Comparison of ENCODE assay signal across 20 cellular contexts in genomic region chr15:62975515-62975914, GRCh38.
DNase-seq lines count a peak whose midpoint lies in the region; ATAC-seq, FAIRE-seq and TF ChIP-seq lines count a peak whose summit lies in the region.
"Had no signal": no experiment of that assay in that cellular context is flagged by ENCODE, and none has a peak within 500 bp of the region (broad histone marks: within the 10 kb centered on the region; RNA-seq: fewer than 3 reads in every experiment).

No MANE protein-coding gene starts in this region.

- H3K4me3 Mint-ChIP-seq in HFFc6 = no peak overlapping the region
- no peak overlapping the region for H3K4me3 Mint-ChIP-seq in stimulated activated effector memory CD8-positive, alpha-beta T cell treated with anti-CD3 and anti-CD28 coated beads, Interleukin-12 subunit alpha, Interleukin-12 subunit beta, amount 100 ng/mL, for 72 hours
- H3K4me3 Mint-ChIP-seq: activated naive CD8-positive, alpha-beta T cell treated with anti-CD3 and anti-CD28 coated beads, Interleukin-2, amount 10 ng/mL, durations not matched to agents 7 days and 5 days; naive thymus-derived CD8-positive, alpha-beta T cell had no signal

- peaks cover 5% of the 10 kb centered on the region for H3K36me3 Mint-ChIP-seq in HFFc6 (ENCODE audit: low read depth)
- no peaks in the 10 kb centered on the region for H3K36me3 Mint-ChIP-seq in stimulated activated effector memory CD8-positive, alpha-beta T cell treated with anti-CD3 and anti-CD28 coated beads, Interleukin-12 subunit alpha, Interleukin-12 subunit beta, amount 100 ng/mL, for 72 hours
- H3K36me3 Mint-ChIP-seq: activated naive CD8-positive, alpha-beta T cell treated with anti-CD3 and anti-CD28 coated beads, Interleukin-2, amount 10 ng/mL, durations not matched to agents 7 days and 5 days; naive thymus-derived CD8-positive, alpha-beta T cell had no signal

- H3K9me3 Mint-ChIP-seq in HFFc6 = no peaks in the 10 kb centered on the region
- H3K9me3 Mint-ChIP-seq in stimulated activated effector memory CD8-positive, alpha-beta T cell treated with anti-CD3 and anti-CD28 coated beads, Interleukin-12 subunit alpha, Interleukin-12 subunit beta, amount 100 ng/mL, for 72 hours = no peaks in the 10 kb centered on the region
- H3K9me3 Mint-ChIP-seq: activated naive CD8-positive, alpha-beta T cell treated with anti-CD3 and anti-CD28 coated beads, Interleukin-2, amount 10 ng/mL, durations not matched to agents 7 days and 5 days; naive thymus-derived CD8-positive, alpha-beta T cell had no signal

- H3K4me3 ChIP-seq in RWPE2 (ENCODE audit: severe bottlenecking) = no peak overlapping the region
- H3K4me3 ChIP-seq in small intestine (ENCODE audit: low read depth in 1 of 2, low read length in 2 of 2) = no peak overlapping the region
- H3K4me3 ChIP-seq: GM12878, MG63, psoas muscle had no signal

- DNase-seq in HFFc6 (no peak), RWPE2 (ENCODE audit: low spot score) (no peak), kidney tubule cell (ENCODE audit: low spot score) (peak; percentile 75), small intestine (peak; percentile 55)
- DNase-seq in stimulated activated effector memory CD8-positive, alpha-beta T cell treated with anti-CD3 and anti-CD28 coated beads, Interleukin-12 subunit alpha, Interleukin-12 subunit beta, amount 100 ng/mL, for 72 hours (ENCODE audit: low spot score in 2 of 2) = no peak
- no peak for DNase-seq in activated CD4-positive, CD25-positive, alpha-beta regulatory T cell treated with anti-CD3 and anti-CD28 coated beads, Interleukin-2, amount 50 U/mL, for 72 hours
- DNase-seq: activated CD4-positive, CD25-positive, alpha-beta regulatory T cell; activated naive CD8-positive, alpha-beta T cell treated with anti-CD3 and anti-CD28 coated beads, Interleukin-2, amount 10 ng/mL, durations not matched to agents 7 days and 5 days; BE2C; GF-D8; MG63; naive thymus-derived CD8-positive, alpha-beta T cell; NCI-H1694; NCI-H526; OCI-M1; psoas muscle; stimulated activated CD8-positive, alpha-beta memory T cell treated with anti-CD3 and anti-CD28 coated beads, Interleukin-4, amount 100 ng/mL, for 48 hours had no signal

- H3K27me3 ChIP-seq in RWPE2 (ENCODE audit: insufficient read depth, poor library complexity, severe bottlenecking) = no peaks in the 10 kb centered on the region
- no peaks in the 10 kb centered on the region for H3K27me3 ChIP-seq in small intestine (ENCODE audit: control insufficient read depth in 2 of 2, insufficient read depth in 2 of 2, low read length in 2 of 2)
- H3K27me3 ChIP-seq: BE2C, MG63 had no signal

- no peak overlapping the region for H3K27ac ChIP-seq in RWPE2 (ENCODE audit: poor library complexity, severe bottlenecking)
- no peak overlapping the region for H3K27ac ChIP-seq in small intestine (ENCODE audit: low read depth in 1 of 2, low read length in 1 of 2)
- H3K27ac ChIP-seq: psoas muscle had no signal

- no peaks in the 10 kb centered on the region for H3K36me3 ChIP-seq in RWPE2 (ENCODE audit: low read depth)
- H3K36me3 ChIP-seq in small intestine (ENCODE audit: control insufficient read depth in 2 of 2, insufficient read depth in 2 of 2, low read length in 2 of 2) = no peaks in the 10 kb centered on the region
- H3K36me3 ChIP-seq: BE2C, MG63 had no signal

- H3K4me1 Mint-ChIP-seq in HFFc6 (ENCODE audit: low read depth) = peaks cover 69% of the 10 kb centered on the region
- no peaks in the 10 kb centered on the region for H3K4me1 Mint-ChIP-seq in stimulated activated effector memory CD8-positive, alpha-beta T cell treated with anti-CD3 and anti-CD28 coated beads, Interleukin-12 subunit alpha, Interleukin-12 subunit beta, amount 100 ng/mL, for 72 hours

- 26 to 53% (median 37%) methylated on average over 8 of the region's 8 CpGs for WGBS in small intestine, 3 donors

- H3K9me3 ChIP-seq in RWPE2 (ENCODE audit: severe bottlenecking) (no peaks in the 10 kb centered on the region), small intestine (ENCODE audit: control insufficient read depth, low read depth) (no peaks in the 10 kb centered on the region)
- H3K9me3 ChIP-seq: BE2C, MG63, psoas muscle had no signal

- TF ChIP-seq CTCF in HFFc6 (IDR thresholded peaks at IDR 0.05) (no peak), RWPE2 (IDR thresholded peaks at IDR 0.05; ENCODE audit: poor library complexity, severe bottlenecking) (no peak)

- H3K4me1 ChIP-seq in RWPE2 (ENCODE audit: insufficient read depth, poor library complexity, severe bottlenecking) (peaks cover 23% of the 10 kb centered on the region), small intestine (ENCODE audit: control insufficient read depth in 2 of 2, insufficient read depth in 1 of 2, low read depth in 1 of 2, low read length in 1 of 2) (no peaks in the 10 kb centered on the region)

- no peak for FAIRE-seq in small intestine (lab: Jason Lieb, UNC)
- FAIRE-seq: D721Med, GM12878 had no signal

- H3K27me3 Mint-ChIP-seq in HFFc6 (ENCODE audit: insufficient read depth) = no peaks in the 10 kb centered on the region

- H3K27ac Mint-ChIP-seq in HFFc6 = peak overlapping the region; percentile 66
- no peak overlapping the region for H3K27ac Mint-ChIP-seq in stimulated activated effector memory CD8-positive, alpha-beta T cell treated with anti-CD3 and anti-CD28 coated beads, Interleukin-12 subunit alpha, Interleukin-12 subunit beta, amount 100 ng/mL, for 72 hours
- H3K27ac Mint-ChIP-seq: activated naive CD8-positive, alpha-beta T cell treated with anti-CD3 and anti-CD28 coated beads, Interleukin-2, amount 10 ng/mL, durations not matched to agents 7 days and 5 days; naive thymus-derived CD8-positive, alpha-beta T cell had no signal

- ATAC-seq in RWPE2 (ENCODE audit: low read depth) (peak; percentile 13; the same call in 1 of the 3 replicates), GM21515 (IDR thresholded peaks at IDR 0.05; ENCODE audit: unreplicated experiment) (no peak)
- ATAC-seq in stimulated activated effector memory CD8-positive, alpha-beta T cell treated with anti-CD3 and anti-CD28 coated beads, Interleukin-12 subunit alpha, Interleukin-12 subunit beta, amount 100 ng/mL, for 72 hours = no peak
- ATAC-seq: GM12878; naive thymus-derived CD8-positive, alpha-beta T cell; psoas muscle had no signal

Comparison
In these comparisons a context has a peak if more than half of its experiments do, and no peak if none do; other contexts are left out.
1. DNase-seq: peak in kidney tubule cell (single experiment) and small intestine (single experiment); none in HFFc6 (single experiment), RWPE2 (single experiment), stimulated activated effector memory CD8-positive, alpha-beta T cell treated with anti-CD3 and anti-CD28 coated beads, Interleukin-12 subunit alpha, Interleukin-12 subunit beta, amount 100 ng/mL, for 72 hours (0 of 2) and activated CD4-positive, CD25-positive, alpha-beta regulatory T cell treated with anti-CD3 and anti-CD28 coated beads, Interleukin-2, amount 50 U/mL, for 72 hours (single experiment).